19 cellular contexts compared by ENCODE assay signal in genomic region chr3:127027811-127028548, GRCh38. TPM values are rescaled to one million over a fixed set of nuclear protein-coding genes. Genes with fewer than 3 reads are reported as not detected.
DNase-seq lines count a peak whose midpoint lies in the region; ATAC-seq, FAIRE-seq and TF ChIP-seq lines count a peak whose summit lies in the region.
"Had no signal": no experiment of that assay in that cellular context is flagged by ENCODE, and none has a peak within 500 bp of the region (broad histone marks: within the 10 kb centered on the region; RNA-seq: fewer than 3 reads in every experiment).

No MANE protein-coding gene starts in this region.

- POLR2A ChIA-PET in HepG2 (lab: Yijun Ruan, JAX), result no interaction called here
- POLR2A ChIA-PET in activated CD8-positive, alpha-beta T cell treated with anti-CD3 and anti-CD28 coated beads for 36 hours (lab: Charles Lee), result no interaction called here
- POLR2A ChIA-PET in activated CD4-positive, alpha-beta T cell treated with anti-CD3 and anti-CD28 coated beads for 36 hours (lab: Charles Lee), result no interaction called here

- H3K27me3 ChIP-seq in HepG2 (ENCODE audit: control insufficient read depth in 1 of 2, insufficient read depth in 2 of 2, low read length in 2 of 2), result no peaks in the 10 kb centered on the region
- no peaks in the 10 kb centered on the region for H3K27me3 ChIP-seq in right lobe of liver
- no peaks in the 10 kb centered on the region for H3K27me3 ChIP-seq in colonic mucosa
- H3K27me3 ChIP-seq: BLaER1 treated with 17β-estradiol and CSF1 and Interleukin-3, amounts not matched to agents 10 nM and 100 nM had no signal

- CTCF ChIA-PET in HepG2 (lab: Yijun Ruan, JAX; ENCODE audit: low intra/inter-chr PET ratio, low total read pairs), result no interaction called here
- CTCF ChIA-PET in activated CD8-positive, alpha-beta T cell treated with anti-CD3 and anti-CD28 coated beads for 36 hours (lab: Charles Lee), result no interaction called here
- CTCF ChIA-PET in activated CD4-positive, alpha-beta T cell treated with anti-CD3 and anti-CD28 coated beads for 36 hours (lab: Charles Lee), result no interaction called here

- no peaks in the 10 kb centered on the region for H3K36me3 Mint-ChIP-seq in activated CD8-positive, alpha-beta T cell treated with anti-CD3 and anti-CD28 coated beads for 36 hours (ENCODE audit: low read depth)
- H3K36me3 Mint-ChIP-seq in activated CD4-positive, alpha-beta T cell treated with anti-CD3 and anti-CD28 coated beads for 36 hours (ENCODE audit: low read depth), result peaks cover 2% of the 10 kb centered on the region
- no peaks in the 10 kb centered on the region for H3K36me3 Mint-ChIP-seq in stimulated activated effector memory CD8-positive, alpha-beta T cell treated with anti-CD3 and anti-CD28 coated beads, Interleukin-12 subunit alpha, Interleukin-12 subunit beta, amount 100 ng/mL, for 72 hours

- no peak overlapping the region for H3K4me3 Mint-ChIP-seq in activated CD8-positive, alpha-beta T cell treated with anti-CD3 and anti-CD28 coated beads for 36 hours
- H3K4me3 Mint-ChIP-seq in activated CD4-positive, alpha-beta T cell treated with anti-CD3 and anti-CD28 coated beads for 36 hours, result no peak overlapping the region
- H3K4me3 Mint-ChIP-seq in stimulated activated effector memory CD8-positive, alpha-beta T cell treated with anti-CD3 and anti-CD28 coated beads, Interleukin-12 subunit alpha, Interleukin-12 subunit beta, amount 100 ng/mL, for 72 hours, result no peak overlapping the region
- H3K4me3 Mint-ChIP-seq: CD4-positive, alpha-beta T cell had no signal

- ATAC-seq in HepG2, result peak; percentile 12; the same call in 2 of the 3 replicates
- ATAC-seq in right lobe of liver, result no peak
- ATAC-seq in sciatic nerve, result peak; percentile 18
- no peak for ATAC-seq in activated CD8-positive, alpha-beta T cell treated with anti-CD3 and anti-CD28 coated beads for 36 hours
- ATAC-seq in activated CD4-positive, alpha-beta T cell treated with anti-CD3 and anti-CD28 coated beads for 36 hours, result no peak
- ATAC-seq in stimulated activated effector memory CD8-positive, alpha-beta T cell treated with anti-CD3 and anti-CD28 coated beads, Interleukin-12 subunit alpha, Interleukin-12 subunit beta, amount 100 ng/mL, for 72 hours, result no peak

- no peaks in the 10 kb centered on the region for H3K4me1 Mint-ChIP-seq in activated CD8-positive, alpha-beta T cell treated with anti-CD3 and anti-CD28 coated beads for 36 hours (ENCODE audit: low read depth)
- no peaks in the 10 kb centered on the region for H3K4me1 Mint-ChIP-seq in activated CD4-positive, alpha-beta T cell treated with anti-CD3 and anti-CD28 coated beads for 36 hours
- H3K4me1 Mint-ChIP-seq in stimulated activated effector memory CD8-positive, alpha-beta T cell treated with anti-CD3 and anti-CD28 coated beads, Interleukin-12 subunit alpha, Interleukin-12 subunit beta, amount 100 ng/mL, for 72 hours, result no peaks in the 10 kb centered on the region

- TF ChIP-seq POLR2A in HepG2 (IDR thresholded peaks at IDR 0.05; ENCODE audit: insufficient read depth in 1 of 2, low read depth in 2 of 2, low read length in 2 of 2), result no peak
- TF ChIP-seq POLR2A in right lobe of liver (IDR thresholded peaks at IDR 0.05), result no peak

- intact Hi-C loops in HepG2 (cut with micrococcal nuclease; ENCODE audit: unreplicated experiment), result no loop called here
- intact Hi-C loops in right lobe of liver (cut with DNase I), result no loop called here
- intact Hi-C loops in colonic mucosa (cut with DNase I), result no loop called here
- intact Hi-C loops in sciatic nerve (cut with DNase I), result no loop called here
- intact Hi-C loops in activated CD8-positive, alpha-beta T cell treated with anti-CD3 and anti-CD28 coated beads for 36 hours (cut with micrococcal nuclease), result no loop called here
- intact Hi-C loops in activated CD4-positive, alpha-beta T cell treated with anti-CD3 and anti-CD28 coated beads for 36 hours (cut with DNase I, micrococcal nuclease), result no loop called here

- H3K9ac ChIP-seq in HepG2 (ENCODE audit: insufficient read depth, low read depth, low read length) (no peak overlapping the region), colonic mucosa (ENCODE audit: low read depth in 2 of 2, low read length in 2 of 2) (peak overlapping the region in 1 of 2 donors; percentile 19)
- H3K9ac ChIP-seq: BLaER1 treated with 17β-estradiol and CSF1 and Interleukin-3, amounts not matched to agents 10 nM and 100 nM had no signal

- 90% methylated on average over 16 of the region's 29 CpGs for WGBS in HepG2 (ENCODE audit: low lambda C conversion rate)
- 100% methylated on average over 1 of the region's 29 CpGs for WGBS in right lobe of liver (ENCODE audit: insufficient coverage, low coverage, low lambda C conversion rate, missing lambda C conversion rate)

- H3K4me1 ChIP-seq in HepG2 (ENCODE audit: insufficient read depth, low read length) (no peaks in the 10 kb centered on the region), right lobe of liver (no peaks in the 10 kb centered on the region), colonic mucosa (no peaks in the 10 kb centered on the region)

- H3K27ac ChIP-seq in HepG2 (ENCODE audit: extremely low read length, insufficient read depth, low read length), result no peak overlapping the region
- no peak overlapping the region for H3K27ac ChIP-seq in right lobe of liver
- H3K27ac ChIP-seq in colonic mucosa, result no peak overlapping the region

- no TSS peak for BruUV-seq in HepG2 (replicated peaks; lab: Mats Ljungman, UMichigan)

- no peak for TF ChIP-seq CTCF in HepG2 (CRISPR knock-in tag; IDR thresholded peaks at IDR 0.05)
- no peak for TF ChIP-seq CTCF in right lobe of liver (IDR thresholded peaks at IDR 0.05)
- no peak for TF ChIP-seq CTCF in colonic mucosa (IDR thresholded peaks at IDR 0.05)
- no peak for TF ChIP-seq CTCF in activated CD8-positive, alpha-beta T cell treated with anti-CD3 and anti-CD28 coated beads for 36 hours (IDR thresholded peaks at IDR 0.05)

- no peak overlapping the region for H2AFZ ChIP-seq in HepG2 (ENCODE audit: low read length)

- H3K4me3 ChIP-seq in HepG2 (replicated peaks in 1 of 3; ENCODE audit: insufficient read depth in 1 of 3, low read depth in 2 of 3, low read length in 3 of 3), result no peak overlapping the region
- no peak overlapping the region for H3K4me3 ChIP-seq in right lobe of liver
- H3K4me3 ChIP-seq in colonic mucosa, result no peak overlapping the region
- H3K4me3 ChIP-seq: BLaER1 treated with 17β-estradiol and CSF1 and Interleukin-3, amounts not matched to agents 10 nM and 100 nM had no signal

- no peaks in the 10 kb centered on the region for H3K9me3 Mint-ChIP-seq in activated CD8-positive, alpha-beta T cell treated with anti-CD3 and anti-CD28 coated beads for 36 hours
- H3K9me3 Mint-ChIP-seq in activated CD4-positive, alpha-beta T cell treated with anti-CD3 and anti-CD28 coated beads for 36 hours (ENCODE audit: low read depth), result no peaks in the 10 kb centered on the region
- H3K9me3 Mint-ChIP-seq in stimulated activated effector memory CD8-positive, alpha-beta T cell treated with anti-CD3 and anti-CD28 coated beads, Interleukin-12 subunit alpha, Interleukin-12 subunit beta, amount 100 ng/mL, for 72 hours, result no peaks in the 10 kb centered on the region
- H3K9me3 Mint-ChIP-seq: CD4-positive, alpha-beta T cell had no signal

- no peak overlapping the region for H3K4me2 ChIP-seq in HepG2 (ENCODE audit: low read depth, low read length)
- H3K4me2 ChIP-seq: BLaER1 treated with 17β-estradiol and CSF1 and Interleukin-3, amounts not matched to agents 10 nM and 100 nM had no signal

- FAIRE-seq in HepG2 (lab: Jason Lieb, UNC), result no peak
- FAIRE-seq: A204.1, D721Med, GM19239 had no signal

- peaks cover 23 to 24% of the 10 kb centered on the region in 2 experiments; a peak in 4 of 5 replicates for H3K36me3 ChIP-seq in HepG2 (replicated peaks in 1 of 2; ENCODE audit: control insufficient read depth in 1 of 2, insufficient read depth in 2 of 2, low read length in 2 of 2)
- no peaks in the 10 kb centered on the region for H3K36me3 ChIP-seq in right lobe of liver
- peaks cover 6% of the 10 kb centered on the region for H3K36me3 ChIP-seq in colonic mucosa

- no peak overlapping the region for H3K27ac Mint-ChIP-seq in activated CD8-positive, alpha-beta T cell treated with anti-CD3 and anti-CD28 coated beads for 36 hours
- no peak overlapping the region for H3K27ac Mint-ChIP-seq in activated CD4-positive, alpha-beta T cell treated with anti-CD3 and anti-CD28 coated beads for 36 hours
- no peak overlapping the region for H3K27ac Mint-ChIP-seq in stimulated activated effector memory CD8-positive, alpha-beta T cell treated with anti-CD3 and anti-CD28 coated beads, Interleukin-12 subunit alpha, Interleukin-12 subunit beta, amount 100 ng/mL, for 72 hours
- H3K27ac Mint-ChIP-seq: CD4-positive, alpha-beta T cell had no signal

- H3K27me3 Mint-ChIP-seq in activated CD8-positive, alpha-beta T cell treated with anti-CD3 and anti-CD28 coated beads for 36 hours, result no peaks in the 10 kb centered on the region
- H3K27me3 Mint-ChIP-seq in activated CD4-positive, alpha-beta T cell treated with anti-CD3 and anti-CD28 coated beads for 36 hours, result no peaks in the 10 kb centered on the region
- H3K27me3 Mint-ChIP-seq: CD4-positive, alpha-beta T cell had no signal

- H3K9me3 ChIP-seq in HepG2 (ENCODE audit: low read length) (no peaks in the 10 kb centered on the region), right lobe of liver (no peaks in the 10 kb centered on the region), colonic mucosa (no peaks in the 10 kb centered on the region)
- H3K9me3 ChIP-seq: BLaER1 treated with 17β-estradiol and CSF1 and Interleukin-3, amounts not matched to agents 10 nM and 100 nM had no signal

- DNase-seq in HepG2 (ENCODE audit: low spot score) (no peak), right lobe of liver (no peak), colonic mucosa (peak; percentile 61), sciatic nerve (ENCODE audit: low spot score) (no peak)
- no peak for DNase-seq in activated CD8-positive, alpha-beta T cell treated with anti-CD3 and anti-CD28 coated beads for 36 hours
- DNase-seq in activated CD4-positive, alpha-beta T cell treated with anti-CD3 and anti-CD28 coated beads for 36 hours, result no peak
- DNase-seq in stimulated activated effector memory CD8-positive, alpha-beta T cell treated with anti-CD3 and anti-CD28 coated beads, Interleukin-12 subunit alpha, Interleukin-12 subunit beta, amount 100 ng/mL, for 72 hours (ENCODE audit: low spot score in 2 of 2), result no peak
- DNase-seq: CD4-positive, alpha-beta T cell; Karpas-422; NCI-H1092; NCI-H1417 treated with DMSO at 0.1 percent for 48 hours; NCI-H1694 treated with DMSO at 0.1 percent for 48 hours; NCI-H2081; NCI-H2227 treated with DMSO at 0.1 percent for 48 hours; NCI-H526 treated with DMSO at 0.1 percent for 48 hours had no signal

- TF ChIP-seq EP300 in HepG2 (IDR thresholded peaks at IDR 0.05; ENCODE audit: low read depth in 2 of 2, low read length in 2 of 2) (no peak), HepG2 (CRISPR knock-in tag; IDR thresholded peaks at IDR 0.05; ENCODE audit: borderline replicate concordance) (no peak)

- H4K20me1 ChIP-seq in HepG2 (ENCODE audit: insufficient read depth, low read length), result no peaks in the 10 kb centered on the region

- TF ChIP-seq RAD21 in HepG2 (CRISPR knock-in tag; IDR thresholded peaks at IDR 0.05), result no peak

- in situ Hi-C loops in HepG2 (cut with HindIII; ENCODE audit: extremely low pct_ligation_motif_present, low pct_unique_long_range_greater_than_20kb), result no loop called here

- H3K79me2 ChIP-seq in HepG2 (ENCODE audit: insufficient read depth, low read length), result no peaks in the 10 kb centered on the region

RNA-seq across cellular contexts. Expression of gene PLXNA1, which starts 45.1 kb away (rescaled TPM):
- total RNA-seq in HepG2 (2016; rRNA removed; fragmentation: Illumina TruSeq; extraction: Trizol) (8.5 and 16.6 TPM in 2 replicates), right lobe of liver (1 to 10 TPM; 2.0 to 8.7 (median 5.6) TPM), colonic mucosa (10 to 100 TPM; 16.0 to 19.3 TPM), sciatic nerve (35.9 TPM)
- total RNA-seq in HepG2 (2016; cell fraction: cytosol; rRNA removed; fragmentation: Illumina TruSeq; extraction: Trizol; ENCODE audit: low read depth), result 1.1 TPM in 2 replicates
- total RNA-seq in HepG2 (2016; cell fraction: insoluble cytoplasmic fraction; rRNA removed; fragmentation: Illumina TruSeq; extraction: Trizol), result 7.0 and 17.7 TPM in 2 replicates
- 4.5 and 5.2 TPM in 2 replicates for total RNA-seq in HepG2 (2016; cell fraction: membrane; rRNA removed; fragmentation: Illumina TruSeq; extraction: Trizol)
- 21.4 and 25.4 TPM in 2 replicates for total RNA-seq in HepG2 (2016; cell fraction: nucleus; rRNA removed; fragmentation: Illumina TruSeq; extraction: Trizol)
- polyA plus RNA-seq in HepG2 (2011; rRNA removed), result 18.2 and 29.9 TPM in 2 replicates
- 11.5 and 17.1 TPM in 2 replicates for polyA plus RNA-seq in HepG2 (2011; cell fraction: cytosol; rRNA removed)
- polyA plus RNA-seq in HepG2 (2011; cell fraction: nucleus; rRNA removed), result 87.4 and 104 TPM in 2 replicates
- polyA plus RNA-seq in HepG2 (2012), result 12.1 and 17.5 TPM in 2 replicates
- polyA plus RNA-seq in HepG2 (2016; cell fraction: cytosol; fragmentation: Illumina TruSeq; extraction: Trizol; ENCODE audit: low read depth), result 0.60 and 0.61 TPM in 2 replicates
- polyA plus RNA-seq in HepG2 (2016; cell fraction: insoluble cytoplasmic fraction; fragmentation: Illumina TruSeq; extraction: Trizol; ENCODE audit: low read depth), result 4.2 and 7.1 TPM in 2 replicates
- 1.3 and 3.0 TPM in 2 replicates for polyA plus RNA-seq in HepG2 (2016; cell fraction: membrane; fragmentation: Illumina TruSeq; extraction: Trizol; ENCODE audit: low read depth)
- polyA plus RNA-seq in HepG2 (2016; cell fraction: nucleus; fragmentation: Illumina TruSeq; extraction: Trizol; ENCODE audit: insufficient read depth, low read depth), result 40.0 and 50.7 TPM in 2 replicates
- polyA minus RNA-seq in HepG2 (2011; rRNA and poly(A)+ RNA removed; ENCODE audit: low replicate concordance), result 45.3 and 67.9 TPM in 2 replicates
- polyA minus RNA-seq in HepG2 (2011; cell fraction: cytosol; rRNA and poly(A)+ RNA removed), result 16.4 and 17.6 TPM in 2 replicates
- polyA minus RNA-seq in HepG2 (2011; cell fraction: nucleus; rRNA and poly(A)+ RNA removed), result 24.8 and 26.2 TPM in 2 replicates
- 1 to 10 TPM; 5.1 to 6.6 TPM for total RNA-seq in activated CD8-positive, alpha-beta T cell treated with anti-CD3 and anti-CD28 coated beads for 36 hours
- total RNA-seq in activated CD4-positive, alpha-beta T cell treated with anti-CD3 and anti-CD28 coated beads for 36 hours, result 1 to 10 TPM; 6.7 to 8.8 TPM

Comparison
In these comparisons a context has a peak if more than half of its experiments do, and no peak if none do; other contexts are left out.
1. ATAC-seq: peak in HepG2 (single experiment) and sciatic nerve (single experiment); none in right lobe of liver (0 of 4), activated CD8-positive, alpha-beta T cell treated with anti-CD3 and anti-CD28 coated beads for 36 hours (single experiment), activated CD4-positive, alpha-beta T cell treated with anti-CD3 and anti-CD28 coated beads for 36 hours (single experiment) and stimulated activated effector memory CD8-positive, alpha-beta T cell treated with anti-CD3 and anti-CD28 coated beads, Interleukin-12 subunit alpha, Interleukin-12 subunit beta, amount 100 ng/mL, for 72 hours (single experiment).